ENCODE assay signal across 9 cellular contexts in genomic region chr9:113568481-113569321, GRCh38.
A peak's percentile ranks its signal among the peaks of the same experiment; 100 is the strongest.
DNase-seq lines count a peak whose midpoint lies in the region; ATAC-seq, FAIRE-seq and TF ChIP-seq lines count a peak whose summit lies in the region.
"Had no signal": no experiment of that assay in that cellular context is flagged by ENCODE, and none has a peak within 500 bp of the region (broad histone marks: within the 10 kb centered on the region; RNA-seq: fewer than 3 reads in every experiment).

No MANE protein-coding gene starts in this region.

- peak overlapping the region; percentile 58 for H3K27ac Mint-ChIP-seq in activated naive CD8-positive, alpha-beta T cell
- no peak overlapping the region for H3K27ac Mint-ChIP-seq in activated naive CD8-positive, alpha-beta T cell treated with anti-CD3 and anti-CD28 coated beads for 36 hours
- H3K27ac Mint-ChIP-seq in activated naive CD8-positive, alpha-beta T cell treated with anti-CD3 and anti-CD28 coated beads, Interleukin-2, amount 10 ng/mL, durations not matched to agents 7 days and 5 days = no peak overlapping the region

- FAIRE-seq in H54 (lab: Jason Lieb, UNC) = no peak

- no peaks in the 10 kb centered on the region for H3K27me3 ChIP-seq in lung (ENCODE audit: control insufficient read depth, insufficient read depth)

- TF ChIP-seq POLR2A in H54 (IDR thresholded peaks at IDR 0.05; ENCODE audit: low read depth, low read length) = no peak

- H3K36me3 ChIP-seq in lung (ENCODE audit: control insufficient read depth in 2 of 2, insufficient read depth in 2 of 2, low read length in 2 of 2) = no peaks in the 10 kb centered on the region

- 70 to 80% methylated on average over 12 of the region's 12 CpGs for WGBS in lung, 2 donors

- H3K9me3 ChIP-seq in lung (ENCODE audit: control insufficient read depth in 2 of 2, insufficient read depth in 1 of 2, low read length in 1 of 2) = no peaks in the 10 kb centered on the region

- TF ChIP-seq CTCF in lung (IDR thresholded peaks at IDR 0.05; ENCODE audit: control extremely low read depth, extremely low read depth) = no peak

- peaks cover 30% of the 10 kb centered on the region for H3K4me1 Mint-ChIP-seq in activated naive CD8-positive, alpha-beta T cell (ENCODE audit: low read depth)
- peaks cover 12% of the 10 kb centered on the region for H3K4me1 Mint-ChIP-seq in activated naive CD8-positive, alpha-beta T cell treated with anti-CD3 and anti-CD28 coated beads for 36 hours
- peaks cover 21% of the 10 kb centered on the region for H3K4me1 Mint-ChIP-seq in activated naive CD8-positive, alpha-beta T cell treated with anti-CD3 and anti-CD28 coated beads, Interleukin-2, amount 10 ng/mL, durations not matched to agents 7 days and 5 days

- no peak overlapping the region for H3K4me3 Mint-ChIP-seq in activated naive CD8-positive, alpha-beta T cell
- no peak overlapping the region for H3K4me3 Mint-ChIP-seq in activated naive CD8-positive, alpha-beta T cell treated with anti-CD3 and anti-CD28 coated beads for 36 hours
- no peak overlapping the region for H3K4me3 Mint-ChIP-seq in activated naive CD8-positive, alpha-beta T cell treated with anti-CD3 and anti-CD28 coated beads, Interleukin-2, amount 10 ng/mL, durations not matched to agents 7 days and 5 days
- H3K4me3 Mint-ChIP-seq: T-helper 17 cell had no signal

- peak overlapping the region; percentile 23 to 80 for H3K27ac ChIP-seq in lung (ENCODE audit: low read depth in 1 of 2, low read length in 1 of 2)

- ATAC-seq in activated naive CD8-positive, alpha-beta T cell treated with anti-CD3 and anti-CD28 coated beads, Interleukin-2, amount 10 ng/mL, durations not matched to agents 7 days and 5 days (ENCODE audit: low read depth) = no peak
- ATAC-seq in lung (ENCODE audit: insufficient read depth, low FRiP score) (no peak), HG02870 (IDR thresholded peaks at IDR 0.05; ENCODE audit: unreplicated experiment) (no peak), GM19455 (IDR thresholded peaks at IDR 0.05; ENCODE audit: unreplicated experiment) (no peak)
- ATAC-seq: T-helper 17 cell had no signal

- no peaks in the 10 kb centered on the region for H3K27me3 Mint-ChIP-seq in activated naive CD8-positive, alpha-beta T cell
- H3K27me3 Mint-ChIP-seq in activated naive CD8-positive, alpha-beta T cell treated with anti-CD3 and anti-CD28 coated beads for 36 hours = no peaks in the 10 kb centered on the region
- H3K27me3 Mint-ChIP-seq in activated naive CD8-positive, alpha-beta T cell treated with anti-CD3 and anti-CD28 coated beads, Interleukin-2, amount 10 ng/mL, durations not matched to agents 7 days and 5 days = no peaks in the 10 kb centered on the region
- H3K27me3 Mint-ChIP-seq: T-helper 17 cell had no signal

- H3K4me1 ChIP-seq in lung (ENCODE audit: control insufficient read depth in 2 of 2, insufficient read depth in 2 of 2, low read length in 2 of 2) = peaks cover 8 to 52% of the 10 kb centered on the region in 2 donors

- peaks cover 4% of the 10 kb centered on the region for H3K36me3 Mint-ChIP-seq in activated naive CD8-positive, alpha-beta T cell
- peaks cover 5% of the 10 kb centered on the region for H3K36me3 Mint-ChIP-seq in activated naive CD8-positive, alpha-beta T cell treated with anti-CD3 and anti-CD28 coated beads for 36 hours
- peaks cover 2% of the 10 kb centered on the region for H3K36me3 Mint-ChIP-seq in activated naive CD8-positive, alpha-beta T cell treated with anti-CD3 and anti-CD28 coated beads, Interleukin-2, amount 10 ng/mL, durations not matched to agents 7 days and 5 days

- POLR2A ChIA-PET in activated naive CD8-positive, alpha-beta T cell treated with anti-CD3 and anti-CD28 coated beads, Interleukin-2, amount 10 ng/mL, durations not matched to agents 7 days and 5 days (lab: Charles Lee) = interaction anchor here (1.9 kb wide), 1 partner anchor 10 kb away, joined by 8 read pairs; no protein-coding TSS in a partner anchor

- no peak overlapping the region for H3K4me3 ChIP-seq in lung

- no peaks in the 10 kb centered on the region for H3K9me3 Mint-ChIP-seq in activated naive CD8-positive, alpha-beta T cell (ENCODE audit: low read depth)
- no peaks in the 10 kb centered on the region for H3K9me3 Mint-ChIP-seq in activated naive CD8-positive, alpha-beta T cell treated with anti-CD3 and anti-CD28 coated beads for 36 hours
- H3K9me3 Mint-ChIP-seq in activated naive CD8-positive, alpha-beta T cell treated with anti-CD3 and anti-CD28 coated beads, Interleukin-2, amount 10 ng/mL, durations not matched to agents 7 days and 5 days = no peaks in the 10 kb centered on the region

- DNase-seq in activated naive CD8-positive, alpha-beta T cell treated with anti-CD3 and anti-CD28 coated beads for 36 hours = no peak
- DNase-seq in activated naive CD8-positive, alpha-beta T cell treated with anti-CD3 and anti-CD28 coated beads, Interleukin-2, amount 10 ng/mL, durations not matched to agents 7 days and 5 days = peak; percentile 23
- DNase-seq in lung (ENCODE audit: low spot score) = no peak
- no peak for DNase-seq in H54 (ENCODE audit: insufficient read length, low spot score)
- DNase-seq in activated effector memory CD4-positive, alpha-beta T cell treated with anti-CD3 and anti-CD28 coated beads, Interleukin-2, amount 50 U/mL, for 16 hours = no peak
- DNase-seq: T-helper 17 cell had no signal
